8 cellular contexts compared by ENCODE assay signal in the genomic region with DNA sequence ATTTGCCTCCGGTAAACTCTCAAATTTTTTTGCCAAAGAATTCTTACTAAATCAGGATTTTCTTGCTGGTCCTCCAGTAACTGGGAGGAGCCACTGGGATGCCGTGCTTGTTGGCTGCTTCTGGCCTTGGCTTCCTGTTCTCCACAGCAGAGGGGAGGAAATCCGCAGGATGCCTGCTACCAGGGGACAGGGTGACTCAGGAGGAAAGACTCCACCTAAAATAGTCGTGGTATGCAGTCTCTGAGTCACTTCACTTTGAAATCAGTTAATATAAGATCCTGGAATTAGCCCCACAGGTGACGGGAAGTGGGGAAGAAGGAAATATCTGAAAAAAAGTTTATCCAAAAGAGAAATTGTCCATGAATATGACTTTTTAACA. TPM values are rescaled to one million over a fixed set of nuclear protein-coding genes. Genes with fewer than 3 reads are reported as not detected.
DNase-seq lines count a peak whose midpoint lies in the region; ATAC-seq and TF ChIP-seq lines count a peak whose summit lies in the region.

No MANE protein-coding gene starts in this region.

- H3K4me3 ChIP-seq in mucosa of descending colon = no peak overlapping the region

- no peaks in the 10 kb centered on the region for H3K9me3 Mint-ChIP-seq in endothelial cell (ENCODE audit: unreplicated experiment)

- H3K27ac Mint-ChIP-seq in endothelial cell (ENCODE audit: unreplicated experiment) = peak overlapping the region; percentile 96

- H3K36me3 Mint-ChIP-seq in endothelial cell (ENCODE audit: low read depth, unreplicated experiment) = no peaks in the 10 kb centered on the region

- no peaks in the 10 kb centered on the region for H3K27me3 Mint-ChIP-seq in endothelial cell (ENCODE audit: unreplicated experiment)

- TF ChIP-seq CTCF in endothelial cell (IDR thresholded peaks at IDR 0.05; ENCODE audit: unreplicated experiment) (no peak), mucosa of descending colon (IDR thresholded peaks at IDR 0.05) (no peak)

- H3K36me3 ChIP-seq in mucosa of descending colon (ENCODE audit: low read depth) = no peaks in the 10 kb centered on the region

- no peak overlapping the region for H3K4me3 Mint-ChIP-seq in endothelial cell (ENCODE audit: unreplicated experiment)

- ATAC-seq in mucosa of descending colon (peak; percentile 96), HG02642 (IDR thresholded peaks at IDR 0.05; ENCODE audit: poor library complexity, unreplicated experiment) (no peak)

- H3K4me1 Mint-ChIP-seq in endothelial cell (ENCODE audit: unreplicated experiment) = peaks cover 34% of the 10 kb centered on the region

- DNase-seq in ELF-1 (ENCODE audit: low read depth, low spot score) = peak; percentile 78
- peak; percentile 63 for DNase-seq in NCI-H510A treated with DMSO at 0.1 percent for 48 hours (lab: John Stamatoyannopoulos, UW)
- DNase-seq in endothelial cell (ENCODE audit: low spot score) = peak; percentile 79
- peak in 2 of 3 donors; percentile 39 to 66 for DNase-seq in mucosa of descending colon
- DNase-seq in retina = no peak
- no peak for DNase-seq in activated CD4-positive, alpha-beta T cell treated with anti-CD3 and anti-CD28 coated beads for 1 hour
- no peak for DNase-seq in stimulated activated CD4-positive, alpha-beta T cell treated with anti-CD3 and anti-CD28 coated beads, Interleukin-4, amount 100 ng/mL, for 24 hours

- H3K9me3 ChIP-seq in mucosa of descending colon = no peaks in the 10 kb centered on the region

- peaks cover 8% of the 10 kb centered on the region for H3K4me1 ChIP-seq in mucosa of descending colon (ENCODE audit: low read depth)

- intact Hi-C loops in mucosa of descending colon (cut with DNase I, micrococcal nuclease) = no loop called here

RNA-seq across cellular contexts. Expression of gene TM4SF18, which starts 6.5 kb away (rescaled TPM):
- total RNA-seq in endothelial cell (ENCODE audit: unreplicated experiment) (57.4 TPM), mucosa of descending colon (1 to 10 TPM; 1.9 to 2.4 (median 2.2) TPM)

RNA-seq across cellular contexts. Expression of gene TM4SF1, which starts 37.5 kb away (rescaled TPM):
- 0.97 TPM for total RNA-seq in endothelial cell (ENCODE audit: unreplicated experiment)
- total RNA-seq in mucosa of descending colon = 10 to 100 TPM; 22.7 to 87.8 (median 24.9) TPM

Comparison
In these comparisons a context has a peak if more than half of its experiments do, and no peak if none do; other contexts are left out.
1. DNase-seq: peak in ELF-1 (single experiment), NCI-H510A treated with DMSO at 0.1 percent for 48 hours (single experiment), endothelial cell (single experiment) and mucosa of descending colon (2 of 3); none in retina (single experiment), activated CD4-positive, alpha-beta T cell treated with anti-CD3 and anti-CD28 coated beads for 1 hour (single experiment) and stimulated activated CD4-positive, alpha-beta T cell treated with anti-CD3 and anti-CD28 coated beads, Interleukin-4, amount 100 ng/mL, for 24 hours (single experiment).
2. RNA of gene TM4SF18, which starts 6.5 kb away (total RNA-seq): 57.4 TPM in endothelial cell (single experiment); 1.9 to 2.4 TPM in mucosa of descending colon; every median in the first group is over 10 times any median in the second.
3. RNA of gene TM4SF1, which starts 37.5 kb away (total RNA-seq): 22.7 to 87.8 TPM in mucosa of descending colon; 0.97 TPM in endothelial cell (single experiment); every median in the first group is over 10 times any median in the second.